8 cellular contexts compared by ENCODE assay signal in genomic region chr6:35452186-35453090, GRCh38. TPM values are rescaled to one million over a fixed set of nuclear protein-coding genes. Genes with fewer than 3 reads are reported as not detected.
DNase-seq lines count a peak whose midpoint lies in the region; ATAC-seq and TF ChIP-seq lines count a peak whose summit lies in the region.

Gene FANCE, plus strand, starts transcription at chr6:35452338. Its CDS starts 208 bp downstream, at chr6:35452546.

- H2AFZ ChIP-seq in PC-9 = peak within 1 kb of the TSS; percentile 83

- TF ChIP-seq CTCF in PC-9 (conservative IDR thresholded peaks at IDR 0.05) = no peak

- 0 out of 2 replicates have a peak, but pooled peaks cover 9% of the 10 kb centered on the region for H3K79me2 ChIP-seq in PC-9 (ENCODE audit: low read depth)

- H3F3A ChIP-seq in PC-9 (ENCODE audit: insufficient read depth, low read depth) = peaks cover 6% of the 10 kb centered on the region; the same call in 1 of the 2 replicates

- H3K27me3 ChIP-seq in PC-9 (ENCODE audit: insufficient read depth, low read depth) = no peaks in the 10 kb centered on the region

- H3K9me3 ChIP-seq in PC-9 (ENCODE audit: insufficient read depth, low read depth) = no peaks in the 10 kb centered on the region

- H4K20me1 ChIP-seq in PC-9 (ENCODE audit: insufficient read depth) = no peaks in the 10 kb centered on the region

- CTCF ChIA-PET in PC-9 (lab: Charles Lee) = interaction anchor here (1.0 to 1.3 kb wide), 3 partner anchors 15 to 110 kb away, joined by 3 to 6 read pairs (median 4); partner anchors contain the start of gene PPARD

- peak within 1 kb of the TSS; percentile 95 for H3K4me2 ChIP-seq in PC-9

- H3K4me3 ChIP-seq in PC-9 = peak within 1 kb of the TSS; percentile 65

- H3K36me3 ChIP-seq in PC-9 (ENCODE audit: low read depth) = no peaks in the 10 kb centered on the region

- DNase-seq in DMS79 treated with DMSO at 0.1 percent for 48 hours (lab: John Stamatoyannopoulos, UW) = peak; percentile 78
- peak; percentile 73 for DNase-seq in KG1 (lab: John Stamatoyannopoulos, UW)
- DNase-seq in PC-9 = peak; percentile 76 to 97
- peak; percentile 99 for DNase-seq in activated T-cell treated with anti-CD3 and anti-CD28 coated beads, Interleukin-2, amount 50 U/mL, for 48 hours
- DNase-seq in myocyte (ENCODE audit: low read depth) = peak; percentile 92
- peak; percentile 89 for DNase-seq in stimulated activated CD8-positive, alpha-beta memory T cell treated with anti-CD3 and anti-CD28 coated beads, Interleukin-7, amount 100 ng/mL, for 24 hours (ENCODE audit: low read depth)

- POLR2A ChIA-PET in PC-9 (lab: Charles Lee; ENCODE audit: unreplicated experiment) = interaction anchor here (0.6 kb wide), 1 partner anchor 10 kb away, joined by 7 read pairs; no protein-coding TSS in a partner anchor

- ATAC-seq in GM21723 (IDR thresholded peaks at IDR 0.05; ENCODE audit: unreplicated experiment) = peak; percentile 89
- ATAC-seq in esophagus mucosa = peak; percentile 92

- no peaks in the 10 kb centered on the region for H3K9me2 ChIP-seq in PC-9 (ENCODE audit: insufficient read depth)

- no TSS peak for BruUV-seq in PC-9 (replicated peaks; lab: Mats Ljungman, UMichigan)

- H3K27ac ChIP-seq in PC-9 = no peak within 1 kb of the TSS

- intact Hi-C loops in PC-9 (cut with micrococcal nuclease; ENCODE audit: unreplicated experiment) = loop anchor here (1.0 to 5.0 kb wide), 2 partner anchors 16 to 60 kb away; partner anchors contain the start of gene RPL10A

- H3K4me1 ChIP-seq in PC-9 (replicated peaks; ENCODE audit: insufficient read depth) = peaks cover 21% of the 10 kb centered on the region

RNA-seq across cellular contexts. Expression of gene FANCE, which starts in this region (rescaled TPM):
- total RNA-seq in PC-9 (2021) (6.9 and 9.6 TPM in 2 replicates), esophagus mucosa (10.4 TPM), myocyte (11.8 and 18.3 TPM in 2 replicates)
- polyA plus RNA-seq in myocyte (2012) = 4.1 TPM
